In genomic region chr5:91244380-91245073, GRCh38 we compare ENCODE assay signal across 22 cellular contexts.
"Had no signal": no experiment of that assay in that cellular context is flagged by ENCODE, and none has a peak within 500 bp of the region (broad histone marks: within the 10 kb centered on the region; RNA-seq: fewer than 3 reads in every experiment).

No MANE protein-coding gene starts in this region.

- H3K4me1 Mint-ChIP-seq: activated CD8-positive, alpha-beta memory T cell treated with anti-CD3 and anti-CD28 coated beads, Interleukin-2, amount 10 ng/mL, durations not matched to agents 7 days and 5 days; central memory CD8-positive, alpha-beta T cell; nephron progenitor cell; stimulated activated memory B cell treated with anti-CD40 and anti-IgM and Interleukin-4, amounts not matched to agents 10 μg/mL and 1 μg/mL and 100 μg/mL, for 72 hours; T-helper 17 cell had no signal

- H3K27ac Mint-ChIP-seq: activated CD4-positive, alpha-beta memory T cell treated with anti-CD3 and anti-CD28 coated beads for 36 hours; activated CD4-positive, alpha-beta T cell treated with anti-CD3 and anti-CD28 coated beads for 36 hours; activated CD8-positive, alpha-beta memory T cell treated with anti-CD3 and anti-CD28 coated beads, Interleukin-2, amount 10 ng/mL, durations not matched to agents 7 days and 5 days; activated T-cell treated with anti-CD3 and anti-CD28 coated beads, Interleukin-2, amount 50 U/mL, for 24 hours; nephron progenitor cell; stimulated activated memory B cell treated with anti-CD40 and anti-IgM and Interleukin-4, amounts not matched to agents 10 μg/mL and 1 μg/mL and 100 μg/mL, for 72 hours; T-helper 17 cell had no signal

- H3K27ac ChIP-seq: adrenal gland, left lung, ovary, tibial artery, uterus, WERI-Rb-1 had no signal

- H3K36me3 ChIP-seq: adrenal gland, left lung, ovary, tibial artery, uterus, WERI-Rb-1 had no signal

- ATAC-seq: activated CD4-positive, alpha-beta T cell treated with anti-CD3 and anti-CD28 coated beads for 36 hours; activated CD8-positive, alpha-beta memory T cell treated with anti-CD3 and anti-CD28 coated beads, Interleukin-2, amount 10 ng/mL, durations not matched to agents 7 days and 5 days; left lung; stimulated activated memory B cell treated with anti-CD40 and anti-IgM and Interleukin-4, amounts not matched to agents 10 μg/mL and 1 μg/mL and 100 μg/mL, for 72 hours; T-helper 17 cell had no signal

- H3K4me3 Mint-ChIP-seq: activated CD4-positive, alpha-beta memory T cell treated with anti-CD3 and anti-CD28 coated beads for 36 hours; activated CD4-positive, alpha-beta T cell treated with anti-CD3 and anti-CD28 coated beads for 36 hours; activated CD8-positive, alpha-beta memory T cell treated with anti-CD3 and anti-CD28 coated beads, Interleukin-2, amount 10 ng/mL, durations not matched to agents 7 days and 5 days; activated T-cell treated with anti-CD3 and anti-CD28 coated beads, Interleukin-2, amount 50 U/mL, for 24 hours; central memory CD8-positive, alpha-beta T cell; nephron progenitor cell; stimulated activated memory B cell treated with anti-CD40 and anti-IgM and Interleukin-4, amounts not matched to agents 10 μg/mL and 1 μg/mL and 100 μg/mL, for 72 hours; T-helper 17 cell had no signal

- H3K9me3 ChIP-seq: ovary, tibial artery, uterus had no signal

- H3K27me3 ChIP-seq: adrenal gland, left lung, ovary, tibial artery, uterus had no signal

- DNase-seq: activated CD4-positive, alpha-beta memory T cell treated with anti-CD3 and anti-CD28 coated beads for 36 hours; activated CD4-positive, alpha-beta T cell treated with anti-CD3 and anti-CD28 coated beads for 36 hours; activated CD8-positive, alpha-beta memory T cell treated with anti-CD3 and anti-CD28 coated beads, Interleukin-2, amount 10 ng/mL, durations not matched to agents 7 days and 5 days; activated naive CD4-positive, alpha-beta T cell treated with anti-CD3 and anti-CD28 coated beads, Interleukin-2, amount 50 U/mL, for 16 hours; activated T-cell treated with anti-CD3 and anti-CD28 coated beads, Interleukin-2, amount 50 U/mL, for 24 hours; adrenal gland; cortex of kidney; effector CD4-positive, alpha-beta T cell; foreskin melanocyte; head of caudate nucleus; islet precursor cell; left lung; mesendoderm; nephron progenitor cell; ovary; stimulated activated CD4-positive, alpha-beta T cell treated with anti-CD3 and anti-CD28 coated beads, Interleukin-2, amount 100 ng/mL, for 48 hours; T-helper 17 cell; tibial artery; uterus; WERI-Rb-1 had no signal

- H3K4me3 ChIP-seq: adrenal gland, left lung, ovary, tibial artery, uterus had no signal

- H3K4me1 ChIP-seq: adrenal gland, left lung, tibial artery, uterus had no signal

- H3K27me3 Mint-ChIP-seq: activated CD4-positive, alpha-beta T cell treated with anti-CD3 and anti-CD28 coated beads for 36 hours; activated T-cell treated with anti-CD3 and anti-CD28 coated beads, Interleukin-2, amount 50 U/mL, for 24 hours; T-helper 17 cell had no signal
